15 cellular contexts compared by ENCODE assay signal in the genomic region with DNA sequence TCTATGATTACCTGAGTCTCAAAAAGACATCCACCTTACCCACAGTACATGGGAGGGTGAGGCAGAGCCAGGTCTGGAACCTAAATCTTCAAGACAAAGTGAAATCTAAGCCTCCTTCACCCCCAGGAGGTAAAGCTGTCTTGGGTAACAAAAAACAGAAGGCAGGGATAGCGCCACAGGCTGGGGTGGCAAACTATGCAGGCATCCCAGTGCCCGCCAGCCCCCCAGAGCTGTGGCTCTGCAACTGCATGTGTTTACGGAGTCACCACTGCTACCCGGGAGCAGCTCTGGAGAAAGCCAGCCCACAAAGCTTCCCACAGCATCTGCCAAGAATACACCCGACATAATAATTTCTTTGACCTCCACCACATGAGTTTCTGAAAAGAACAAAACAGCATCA.
DNase-seq lines count a peak whose midpoint lies in the region; ATAC-seq lines count a peak whose summit lies in the region.
"Had no signal": no experiment of that assay in that cellular context is flagged by ENCODE, and none has a peak within 500 bp of the region (broad histone marks: within the 10 kb centered on the region; RNA-seq: fewer than 3 reads in every experiment).

No MANE protein-coding gene starts in this region.

- H3K9ac ChIP-seq in iPS-20b (ENCODE audit: low read depth, low read length) = 0 out of 2 replicates have a peak overlapping the region, but pooled peaks have one; percentile 28

- H3K36me3 ChIP-seq in H7 (replicated peaks; ENCODE audit: control insufficient read depth, insufficient read depth, low read length) = no peaks in the 10 kb centered on the region
- no peaks in the 10 kb centered on the region for H3K36me3 ChIP-seq in iPS-20b (ENCODE audit: insufficient read depth, low read depth, low read length)
- H3K36me3 ChIP-seq: SJCRH30 had no signal

- peaks cover 4% of the 10 kb centered on the region for H3K9me3 ChIP-seq in iPS-20b (ENCODE audit: insufficient read depth, low read depth, low read length)
- H3K9me3 ChIP-seq: SJCRH30 had no signal

- peak; percentile 32 for ATAC-seq in sciatic nerve
- ATAC-seq in GM19328 (IDR thresholded peaks at IDR 0.05; ENCODE audit: unreplicated experiment) = no peak
- no peak for ATAC-seq in GM18867 (IDR thresholded peaks at IDR 0.05; ENCODE audit: unreplicated experiment)
- ATAC-seq in HG03280 (IDR thresholded peaks at IDR 0.05; ENCODE audit: unreplicated experiment) = no peak

- H3K4me3 ChIP-seq in H7 (ENCODE audit: insufficient read depth, low read depth, low read length) = no peak overlapping the region
- peak overlapping the region; percentile 45; the same call in 1 of the 2 replicates for H3K4me3 ChIP-seq in iPS-20b (ENCODE audit: low read length)
- H3K4me3 ChIP-seq: PC-9, SJCRH30 had no signal

- H3K27ac ChIP-seq in iPS-20b (ENCODE audit: low read length) = peak overlapping the region; percentile 11
- H3K27ac ChIP-seq: PC-9, SJCRH30 had no signal

- peaks cover 31% of the 10 kb centered on the region for H3K4me1 ChIP-seq in iPS-20b (ENCODE audit: insufficient read depth, low read length)
- H3K4me1 ChIP-seq: SJCRH30 had no signal

- intact Hi-C loops in sciatic nerve (cut with DNase I) = no loop called here

- DNase-seq in H7 = peak; percentile 51
- DNase-seq in NCI-H69 (lab: John Stamatoyannopoulos, UW) = peak; percentile 34
- DNase-seq in sciatic nerve (ENCODE audit: low spot score) = no peak
- DNase-seq: COR-L47, DMS153, NCI-H1417 treated with DMSO at 0.1 percent for 48 hours, NCI-H1930, NCI-H510A, NCI-H82, PC-9, SJCRH30 had no signal

- H3K27me3 ChIP-seq in H7 (ENCODE audit: control insufficient read depth, insufficient read depth, low read length) (no peaks in the 10 kb centered on the region), iPS-20b (ENCODE audit: insufficient read depth, low read length) (peaks cover 7% of the 10 kb centered on the region)
- H3K27me3 ChIP-seq: SJCRH30 had no signal
